ENCODE assay signal across 20 cellular contexts in the genomic region with DNA sequence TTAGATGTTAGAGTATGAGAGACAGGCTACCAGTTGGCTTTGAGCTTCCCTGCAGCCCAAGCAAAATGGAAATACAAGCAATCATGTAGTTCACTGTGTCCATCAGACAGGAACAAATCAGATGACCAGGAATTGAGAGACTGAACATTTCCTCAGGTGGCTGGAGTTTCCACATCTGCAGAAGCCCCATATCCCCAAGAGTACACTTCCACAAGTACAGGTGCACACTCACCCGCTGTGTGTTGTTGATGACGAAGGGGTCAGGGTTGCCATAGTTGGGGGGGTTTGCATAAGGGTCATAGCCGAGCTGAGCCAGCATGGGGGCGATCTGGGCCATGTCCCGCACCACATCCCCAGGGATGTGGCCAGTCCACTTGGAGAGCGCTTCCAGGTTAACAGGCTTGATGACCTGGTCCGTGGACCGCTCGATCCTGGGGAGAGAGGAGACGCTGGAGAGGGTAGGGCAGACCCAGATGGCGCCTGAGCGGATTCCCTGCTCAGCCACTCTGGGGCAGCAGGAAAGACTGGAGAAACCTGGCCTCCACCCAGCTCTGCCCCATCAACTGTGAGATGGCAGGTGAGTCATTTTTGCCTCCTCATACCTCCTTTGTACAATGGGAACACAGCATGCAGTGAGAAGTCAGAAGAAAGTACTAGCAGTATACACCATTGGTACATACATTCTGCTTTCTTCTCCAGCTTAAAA. TPM values are rescaled to one million over a fixed set of nuclear protein-coding genes. Genes with fewer than 3 reads are reported as not detected.
A peak's percentile ranks its signal among the peaks of the same experiment; 100 is the strongest.
DNase-seq lines count a peak whose midpoint lies in the region; ATAC-seq, FAIRE-seq and TF ChIP-seq lines count a peak whose summit lies in the region.
"Had no signal": no experiment of that assay in that cellular context is flagged by ENCODE, and none has a peak within 500 bp of the region (broad histone marks: within the 10 kb centered on the region; RNA-seq: fewer than 3 reads in every experiment).

No MANE protein-coding gene starts in this region.

- no peaks in the 10 kb centered on the region for H3K9me3 ChIP-seq in neural progenitor cell (ENCODE audit: low read depth)
- H3K9me3 ChIP-seq: Caco-2, SJSA1, uterus had no signal

- ATAC-seq in activated CD8-positive, alpha-beta T cell treated with anti-CD3 and anti-CD28 coated beads, Interleukin-2, amount 10 ng/mL, durations not matched to agents 7 days and 5 days = no peak

- peak; percentile 79 for FAIRE-seq in GM19239 (lab: Jason Lieb, UNC)
- FAIRE-seq: colon, TTC549 had no signal

- POLR2A ChIA-PET in activated CD8-positive, alpha-beta T cell treated with anti-CD3 and anti-CD28 coated beads, Interleukin-2, amount 10 ng/mL, durations not matched to agents 7 days and 5 days (lab: Charles Lee) = no interaction called here

- H4K20me1 ChIP-seq in neural progenitor cell (ENCODE audit: low read depth) = no peaks in the 10 kb centered on the region

- H3K79me2 ChIP-seq in neural progenitor cell (ENCODE audit: low read depth) = no peaks in the 10 kb centered on the region

- H2AFZ ChIP-seq in neural progenitor cell (replicated peaks) = no peak overlapping the region

- H3F3A ChIP-seq in neural progenitor cell (ENCODE audit: low read depth) = no peaks in the 10 kb centered on the region

- no peak overlapping the region for H3K4me3 Mint-ChIP-seq in activated CD8-positive, alpha-beta T cell treated with anti-CD3 and anti-CD28 coated beads, Interleukin-2, amount 10 ng/mL, durations not matched to agents 7 days and 5 days
- no peak overlapping the region for H3K4me3 Mint-ChIP-seq in neural progenitor cell
- H3K4me3 Mint-ChIP-seq: activated CD4-positive, alpha-beta memory T cell treated with anti-CD3 and anti-CD28 coated beads for 36 hours had no signal

- H3K4me2 ChIP-seq in neural progenitor cell = no peak overlapping the region

- DNase-seq in A172 (ENCODE audit: low spot score) (peak; percentile 24), GM19239 (ENCODE audit: insufficient read length, low spot score) (no peak), kidney tubule cell (ENCODE audit: low spot score) (peak; percentile 56), NCI-H187 (lab: John Stamatoyannopoulos, UW) (no peak), dedifferentiated amniotic fluid mesenchymal stem cell (ENCODE audit: extremely low spot score) (no peak), neural progenitor cell (ENCODE audit: low spot score) (no peak), T-helper 1 cell (no peak)
- no peak for DNase-seq in activated CD8-positive, alpha-beta T cell treated with anti-CD3 and anti-CD28 coated beads, Interleukin-2, amount 10 ng/mL, durations not matched to agents 7 days and 5 days
- DNase-seq: activated CD4-positive, alpha-beta memory T cell treated with anti-CD3 and anti-CD28 coated beads for 36 hours; activated effector memory CD4-positive, alpha-beta T cell treated with anti-CD3 and anti-CD28 coated beads, Interleukin-2, amount 50 U/mL, for 16 hours; anterior cingulate cortex; Caco-2; erythroblast; Kasumi-1; kidney glomerular epithelial cell; NCI-H1417 treated with DMSO at 0.1 percent for 48 hours; uterus had no signal

- no peak overlapping the region for H3K9ac ChIP-seq in neural progenitor cell

- no peaks in the 10 kb centered on the region for H3K27me3 ChIP-seq in neural progenitor cell
- H3K27me3 ChIP-seq: SJSA1, uterus had no signal

- no peaks in the 10 kb centered on the region for H3K4me1 ChIP-seq in neural progenitor cell
- H3K4me1 ChIP-seq: Caco-2, uterus had no signal

- CTCF ChIA-PET in activated CD8-positive, alpha-beta T cell treated with anti-CD3 and anti-CD28 coated beads, Interleukin-2, amount 10 ng/mL, durations not matched to agents 7 days and 5 days (lab: Charles Lee) = no interaction called here

- no peak overlapping the region for H3K27ac ChIP-seq in neural progenitor cell
- H3K27ac ChIP-seq: SJSA1, uterus had no signal

- H3K36me3 ChIP-seq in neural progenitor cell = no peaks in the 10 kb centered on the region
- H3K36me3 ChIP-seq: uterus had no signal

- H3K9me3 Mint-ChIP-seq in activated CD8-positive, alpha-beta T cell treated with anti-CD3 and anti-CD28 coated beads, Interleukin-2, amount 10 ng/mL, durations not matched to agents 7 days and 5 days (ENCODE audit: insufficient read depth) = no peaks in the 10 kb centered on the region
- H3K9me3 Mint-ChIP-seq in neural progenitor cell = no peaks in the 10 kb centered on the region
- H3K9me3 Mint-ChIP-seq: activated CD4-positive, alpha-beta memory T cell treated with anti-CD3 and anti-CD28 coated beads for 36 hours had no signal

- no peaks in the 10 kb centered on the region for H3K4me1 Mint-ChIP-seq in activated CD8-positive, alpha-beta T cell treated with anti-CD3 and anti-CD28 coated beads, Interleukin-2, amount 10 ng/mL, durations not matched to agents 7 days and 5 days (ENCODE audit: low read depth)
- H3K4me1 Mint-ChIP-seq in neural progenitor cell = no peaks in the 10 kb centered on the region

- no peak overlapping the region for H3K4me3 ChIP-seq in neural progenitor cell
- H3K4me3 ChIP-seq: SJSA1, uterus had no signal

- peak overlapping the region; percentile 57 for H3K27ac Mint-ChIP-seq in activated CD8-positive, alpha-beta T cell treated with anti-CD3 and anti-CD28 coated beads, Interleukin-2, amount 10 ng/mL, durations not matched to agents 7 days and 5 days
- H3K27ac Mint-ChIP-seq in neural progenitor cell = no peak overlapping the region

- no peaks in the 10 kb centered on the region for H3K27me3 Mint-ChIP-seq in activated CD8-positive, alpha-beta T cell treated with anti-CD3 and anti-CD28 coated beads, Interleukin-2, amount 10 ng/mL, durations not matched to agents 7 days and 5 days (ENCODE audit: low read depth)
- H3K27me3 Mint-ChIP-seq in neural progenitor cell (ENCODE audit: insufficient read depth, low read depth) = peaks cover 2% of the 10 kb centered on the region
- H3K27me3 Mint-ChIP-seq: activated CD4-positive, alpha-beta memory T cell treated with anti-CD3 and anti-CD28 coated beads for 36 hours had no signal

- peaks cover 65% of the 10 kb centered on the region for H3K36me3 Mint-ChIP-seq in activated CD8-positive, alpha-beta T cell treated with anti-CD3 and anti-CD28 coated beads, Interleukin-2, amount 10 ng/mL, durations not matched to agents 7 days and 5 days (ENCODE audit: low read depth)
- peaks cover 8% of the 10 kb centered on the region for H3K36me3 Mint-ChIP-seq in neural progenitor cell

- TF ChIP-seq CTCF in neural progenitor cell (IDR thresholded peaks at IDR 0.05) = no peak

RNA-seq across cellular contexts. Expression of a gene that starts 23.9 kb away (rescaled TPM):
- total RNA-seq in A172 (2014; rRNA removed; shearing (Covaris generic)) = 21.1 and 23.1 TPM in 2 replicates
- total RNA-seq in activated CD8-positive, alpha-beta T cell treated with anti-CD3 and anti-CD28 coated beads, Interleukin-2, amount 10 ng/mL, durations not matched to agents 7 days and 5 days = 10 to 100 TPM; 56.2 to 57.7 TPM
- 22.2 and 26.2 TPM in 2 replicates for total RNA-seq in neural progenitor cell (ENCODE audit: low replicate concordance)

RNA-seq across cellular contexts. Expression of a gene that starts 52.5 kb away (rescaled TPM):
- total RNA-seq in A172 (2014; rRNA removed; shearing (Covaris generic)) = 19.2 and 24.1 TPM in 2 replicates
- total RNA-seq in activated CD8-positive, alpha-beta T cell treated with anti-CD3 and anti-CD28 coated beads, Interleukin-2, amount 10 ng/mL, durations not matched to agents 7 days and 5 days = 10 to 100 TPM; 21.6 to 22.6 TPM
- 28.0 and 36.0 TPM in 2 replicates for total RNA-seq in neural progenitor cell (ENCODE audit: low replicate concordance)

RNA-seq across cellular contexts. Expression of a gene that starts 52.6 kb away (rescaled TPM):
- total RNA-seq in A172 (2014; rRNA removed; shearing (Covaris generic)) = 18.4 and 20.4 TPM in 2 replicates
- total RNA-seq in activated CD8-positive, alpha-beta T cell treated with anti-CD3 and anti-CD28 coated beads, Interleukin-2, amount 10 ng/mL, durations not matched to agents 7 days and 5 days = 10 to 100 TPM; 32.2 to 34.6 TPM
- 65.3 and 95.5 TPM in 2 replicates for total RNA-seq in neural progenitor cell (ENCODE audit: low replicate concordance)

RNA-seq across cellular contexts. Expression of a gene that starts 53.7 kb away (rescaled TPM):
- 5.5 and 9.5 TPM in 2 replicates for total RNA-seq in A172 (2014; rRNA removed; shearing (Covaris generic))
- total RNA-seq in activated CD8-positive, alpha-beta T cell treated with anti-CD3 and anti-CD28 coated beads, Interleukin-2, amount 10 ng/mL, durations not matched to agents 7 days and 5 days = 10 to 100 TPM; 62.8 to 68.9 TPM
- total RNA-seq in neural progenitor cell (ENCODE audit: low replicate concordance) = 31.7 and 59.5 TPM in 2 replicates

Comparison
In these comparisons a context has a peak if more than half of its experiments do, and no peak if none do; other contexts are left out.
1. DNase-seq: peak in A172 (single experiment) and kidney tubule cell (single experiment); none in GM19239 (single experiment), activated CD8-positive, alpha-beta T cell treated with anti-CD3 and anti-CD28 coated beads, Interleukin-2, amount 10 ng/mL, durations not matched to agents 7 days and 5 days (single experiment), NCI-H187 (0 of 2), dedifferentiated amniotic fluid mesenchymal stem cell (single experiment), neural progenitor cell (single experiment) and T-helper 1 cell (0 of 5).